Comparison of ENCODE assay signal across 9 cellular contexts in genomic region chr4:187961961-187962360, GRCh38. TPM values are rescaled to one million over a fixed set of nuclear protein-coding genes. Genes with fewer than 3 reads are reported as not detected.
"Had no signal": no experiment of that assay in that cellular context is flagged by ENCODE, and none has a peak within 500 bp of the region (broad histone marks: within the 10 kb centered on the region; RNA-seq: fewer than 3 reads in every experiment).

No MANE protein-coding gene starts in this region.

- H3K36me3 Mint-ChIP-seq: IgD-negative memory B cell had no signal

- H3K4me3 Mint-ChIP-seq: GM23338, H9, IgD-negative memory B cell had no signal

- H3K4me2 ChIP-seq: GM23338 had no signal

- H3K27me3 Mint-ChIP-seq: IgD-negative memory B cell had no signal

- H3K9me3 Mint-ChIP-seq: GM23338, H9 had no signal

- H3K4me3 ChIP-seq: GM23338 had no signal

- H3K4me1 Mint-ChIP-seq: IgD-negative memory B cell had no signal

- DNase-seq: H9, HCEC 1CT, KG1 had no signal

- H3K27ac ChIP-seq: HL-60 had no signal

- H3K27ac Mint-ChIP-seq: GM23338, H9, IgD-negative memory B cell had no signal

- FAIRE-seq: H1, H54 had no signal

RNA-seq across cellular contexts. Expression of gene ZFP42, which starts 33.6 kb away (rescaled TPM):
- total RNA-seq: HT1080 had no signal
- polyA plus RNA-seq: IgD-negative memory B cell had no signal
